ENCODE assay signal across 13 cellular contexts in the genomic region with DNA sequence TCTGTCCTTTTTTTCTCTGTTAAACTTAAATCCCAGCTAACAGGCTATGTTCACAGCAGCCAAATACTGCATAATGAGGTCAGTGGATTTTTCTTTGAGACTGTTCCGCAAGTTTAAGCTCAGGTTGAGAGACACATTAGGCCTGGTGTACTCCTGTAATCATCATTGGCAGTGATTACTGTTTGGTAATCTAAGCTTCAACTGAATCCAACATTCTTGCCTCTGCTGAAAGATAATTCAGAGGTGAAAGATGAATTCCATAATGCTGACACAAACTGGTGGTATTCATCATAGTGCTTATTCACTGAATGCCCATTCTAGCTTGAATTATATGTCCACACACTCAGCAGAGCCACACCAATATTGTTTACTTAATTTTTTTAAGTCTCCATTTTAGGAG.
DNase-seq lines count a peak whose midpoint lies in the region; ATAC-seq, FAIRE-seq and TF ChIP-seq lines count a peak whose summit lies in the region.
"Had no signal": no experiment of that assay in that cellular context is flagged by ENCODE, and none has a peak within 500 bp of the region (broad histone marks: within the 10 kb centered on the region; RNA-seq: fewer than 3 reads in every experiment).

No MANE protein-coding gene starts in this region.

- CTCF ChIA-PET in HepG2 (lab: Yijun Ruan, JAX; ENCODE audit: low intra/inter-chr PET ratio, low total read pairs), result no interaction called here

- no peak overlapping the region for H2AFZ ChIP-seq in HepG2 (ENCODE audit: low read length)

- intact Hi-C loops in HepG2 (cut with micrococcal nuclease; ENCODE audit: unreplicated experiment), result no loop called here
- intact Hi-C loops in breast epithelium (cut with DNase I; ENCODE audit: low total_unique reads), result no loop called here
- intact Hi-C loops in uterus (cut with DNase I; ENCODE audit: low total_unique reads), result no loop called here

- ATAC-seq in HepG2 (no peak), GM18505 (IDR thresholded peaks at IDR 0.05; ENCODE audit: unreplicated experiment) (no peak)

- H3K27ac ChIP-seq in liver (ENCODE audit: low read depth in 1 of 2, low read length in 2 of 2), result peak overlapping the region in 1 of 2 donors; percentile 6
- H3K27ac ChIP-seq in HepG2 (ENCODE audit: extremely low read length, insufficient read depth, low read length), result no peak overlapping the region
- peak overlapping the region; percentile 35 to 57 for H3K27ac ChIP-seq in breast epithelium
- H3K27ac ChIP-seq in uterus, result peak overlapping the region; percentile 13 to 43
- H3K27ac ChIP-seq: skin epidermis had no signal

- BruUV-seq in HepG2 (replicated peaks; lab: Mats Ljungman, UMichigan), result no TSS peak

- H3K9me3 ChIP-seq in liver (ENCODE audit: control insufficient read depth in 4 of 4, low read length in 3 of 4) (no peaks in the 10 kb centered on the region), HepG2 (ENCODE audit: low read length) (no peaks in the 10 kb centered on the region), breast epithelium (no peaks in the 10 kb centered on the region), uterus (no peaks in the 10 kb centered on the region)

- FAIRE-seq in HepG2 (lab: Jason Lieb, UNC), result no peak

- H3K36me3 ChIP-seq in liver (ENCODE audit: control insufficient read depth in 4 of 4, insufficient read depth in 3 of 4, low read depth in 1 of 4, low read length in 3 of 4), result no peaks in the 10 kb centered on the region
- no peaks in the 10 kb centered on the region for H3K36me3 ChIP-seq in HepG2 (replicated peaks in 1 of 2; ENCODE audit: control insufficient read depth in 1 of 2, insufficient read depth in 2 of 2, low read length in 2 of 2)
- H3K36me3 ChIP-seq in breast epithelium, result no peaks in the 10 kb centered on the region
- no peaks in the 10 kb centered on the region for H3K36me3 ChIP-seq in uterus

- H3K4me3 ChIP-seq in liver (ENCODE audit: low read depth in 1 of 3, low read length in 3 of 3), result no peak overlapping the region
- H3K4me3 ChIP-seq in HepG2 (replicated peaks in 1 of 3; ENCODE audit: insufficient read depth in 1 of 3, low read depth in 2 of 3, low read length in 3 of 3), result no peak overlapping the region
- H3K4me3 ChIP-seq in breast epithelium, result no peak overlapping the region
- no peak overlapping the region for H3K4me3 ChIP-seq in uterus
- H3K4me3 ChIP-seq: skin epidermis had no signal

- no peaks in the 10 kb centered on the region for H3K79me2 ChIP-seq in HepG2 (ENCODE audit: insufficient read depth, low read length)

- H3K27me3 ChIP-seq in liver (ENCODE audit: control insufficient read depth in 4 of 4, insufficient read depth in 4 of 4, low read length in 3 of 4) (no peaks in the 10 kb centered on the region), HepG2 (ENCODE audit: control insufficient read depth in 1 of 2, insufficient read depth in 2 of 2, low read length in 2 of 2) (no peaks in the 10 kb centered on the region), breast epithelium (no peaks in the 10 kb centered on the region), uterus (no peaks in the 10 kb centered on the region)

- no peak overlapping the region for H3K4me2 ChIP-seq in HepG2 (ENCODE audit: low read depth, low read length)

- no peak for TF ChIP-seq CTCF in liver (IDR thresholded peaks at IDR 0.05; ENCODE audit: low read depth, low read length, missing input control)
- TF ChIP-seq CTCF in HepG2 (CRISPR knock-in tag; IDR thresholded peaks at IDR 0.05), result no peak
- no peak for TF ChIP-seq CTCF in breast epithelium (IDR thresholded peaks at IDR 0.05)
- no peak for TF ChIP-seq CTCF in uterus (IDR thresholded peaks at IDR 0.05)

- in situ Hi-C loops in HepG2 (cut with HindIII; ENCODE audit: extremely low pct_ligation_motif_present, low pct_unique_long_range_greater_than_20kb), result no loop called here

- POLR2A ChIA-PET in HepG2 (lab: Yijun Ruan, JAX), result no interaction called here

- TF ChIP-seq POLR2A in HepG2 (IDR thresholded peaks at IDR 0.05; ENCODE audit: insufficient read depth in 1 of 2, low read depth in 2 of 2, low read length in 2 of 2), result no peak
- no peak for TF ChIP-seq POLR2A in breast epithelium (IDR thresholded peaks at IDR 0.05)
- TF ChIP-seq POLR2A in uterus (IDR thresholded peaks at IDR 0.05), result no peak
- no peak for TF ChIP-seq POLR2A in GM18505 (IDR thresholded peaks at IDR 0.05; ENCODE audit: borderline replicate concordance, extremely low read depth, insufficient read depth, insufficient read length)

- no peak overlapping the region for H3K9ac ChIP-seq in liver (ENCODE audit: low read depth in 1 of 2, low read length in 2 of 2)
- no peak overlapping the region for H3K9ac ChIP-seq in HepG2 (ENCODE audit: insufficient read depth, low read depth, low read length)

- WGBS in liver, result 45% methylated on average over 1 of the region's 1 CpG
- WGBS in HepG2 (ENCODE audit: low lambda C conversion rate), result 57% methylated on average over 1 of the region's 1 CpG

- DNase-seq in HepG2 (ENCODE audit: low spot score) (no peak), breast epithelium (ENCODE audit: low spot score in 2 of 2) (no peak), iris pigment epithelial cell (ENCODE audit: low read depth) (peak; percentile 95), uterus (no peak), NK-92 (lab: John Stamatoyannopoulos, UW; ENCODE audit: unreplicated experiment) (no peak), H4 (ENCODE audit: low spot score) (no peak)
- DNase-seq: activated CD4-positive, alpha-beta T cell treated with anti-CD3 and anti-CD28 coated beads, Interleukin-2, amount 10 ng/mL, durations not matched to agents 24 days and 14 days; activated naive CD4-positive, alpha-beta T cell treated with anti-CD3 and anti-CD28 coated beads for 36 hours; NCI-H187; SHP77 had no signal

- TF ChIP-seq EP300 in HepG2 (IDR thresholded peaks at IDR 0.05; ENCODE audit: low read depth in 2 of 2, low read length in 2 of 2), result no peak
- no peak for TF ChIP-seq EP300 in HepG2 (CRISPR knock-in tag; IDR thresholded peaks at IDR 0.05; ENCODE audit: borderline replicate concordance)

- TF ChIP-seq RAD21 in liver (IDR thresholded peaks at IDR 0.05), result no peak
- TF ChIP-seq RAD21 in HepG2 (CRISPR knock-in tag; IDR thresholded peaks at IDR 0.05), result no peak

- H4K20me1 ChIP-seq in HepG2 (ENCODE audit: insufficient read depth, low read length), result no peaks in the 10 kb centered on the region

- H3K4me1 ChIP-seq in liver (ENCODE audit: control insufficient read depth in 4 of 4, insufficient read depth in 4 of 4, low read length in 3 of 4), result peaks cover 5 to 34% (median 21%) of the 10 kb centered on the region in 4 donors
- peaks cover 15% of the 10 kb centered on the region for H3K4me1 ChIP-seq in HepG2 (ENCODE audit: insufficient read depth, low read length)
- H3K4me1 ChIP-seq in breast epithelium, result peaks cover 0 to 3% of the 10 kb centered on the region in 2 donors
- H3K4me1 ChIP-seq in uterus, result peaks cover 0 to 4% of the 10 kb centered on the region in 2 donors

TF ChIP-seq in liver, 16 proteins besides CTCF, POLR2A, EP300 and RAD21:
- TF ChIP-seq HNF4G (IDR thresholded peaks at IDR 0.05) (no peak), SP1 (IDR thresholded peaks at IDR 0.05) (no peak), GABPA (IDR thresholded peaks at IDR 0.05 in 1 of 2, conservative IDR thresholded peaks at IDR 0.05 in 1 of 2) (no peak), HNF4A (conservative IDR thresholded peaks at IDR 0.05) (peak in 1 of 2 donors; percentile 21), YY1 (IDR thresholded peaks at IDR 0.05) (peak; percentile 21)

TF ChIP-seq in HepG2, 621 proteins besides CTCF, POLR2A, EP300 and RAD21:
- TF ChIP-seq ZSCAN30 (CRISPR knock-in tag; IDR thresholded peaks at IDR 0.05) (no peak), FLYWCH1 (CRISPR knock-in tag; IDR thresholded peaks at IDR 0.05) (no peak), NCOR1 (IDR thresholded peaks at IDR 0.05; ENCODE audit: borderline replicate concordance, low read length) (no peak), ZNF230 (CRISPR knock-in tag; IDR thresholded peaks at IDR 0.05) (no peak), NAIF1 (CRISPR knock-in tag; IDR thresholded peaks at IDR 0.05; ENCODE audit: borderline replicate concordance) (no peak), KLF6 (CRISPR knock-in tag; IDR thresholded peaks at IDR 0.05) (no peak), ZNF563 (CRISPR knock-in tag; IDR thresholded peaks at IDR 0.05) (no peak), DR1 (CRISPR knock-in tag; IDR thresholded peaks at IDR 0.05) (no peak), ZNF788 (CRISPR knock-in tag; IDR thresholded peaks at IDR 0.05; ENCODE audit: borderline replicate concordance) (no peak)
- TF ChIP-seq, protein P1, sequence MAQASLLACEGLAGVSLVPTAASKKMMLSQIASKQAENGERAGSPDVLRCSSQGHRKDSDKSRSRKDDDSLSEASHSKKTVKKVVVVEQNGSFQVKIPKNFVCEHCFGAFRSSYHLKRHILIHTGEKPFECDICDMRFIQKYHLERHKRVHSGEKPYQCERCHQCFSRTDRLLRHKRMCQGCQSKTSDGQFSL (CRISPR knock-in tag; IDR thresholded peaks at IDR 0.05), result no peak
- TF ChIP-seq, protein P2, sequence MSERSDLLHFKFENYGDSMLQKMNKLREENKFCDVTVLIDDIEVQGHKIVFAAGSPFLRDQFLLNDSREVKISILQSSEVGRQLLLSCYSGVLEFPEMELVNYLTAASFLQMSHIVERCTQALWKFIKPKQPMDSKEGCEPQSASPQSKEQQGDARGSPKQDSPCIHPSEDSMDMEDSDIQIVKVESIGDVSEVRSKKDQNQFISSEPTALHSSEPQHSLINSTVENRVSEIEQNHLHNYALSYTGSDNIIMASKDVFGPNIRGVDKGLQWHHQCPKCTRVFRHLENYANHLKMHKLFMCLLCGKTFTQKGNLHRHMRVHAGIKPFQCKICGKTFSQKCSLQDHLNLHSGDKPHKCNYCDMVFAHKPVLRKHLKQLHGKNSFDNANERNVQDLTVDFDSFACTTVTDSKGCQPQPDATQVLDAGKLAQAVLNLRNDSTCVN (CRISPR knock-in tag; IDR thresholded peaks at IDR 0.05; ENCODE audit: borderline replicate concordance), result no peak
TF ChIP-seq in HepG2: peak in this region for 0.
